In genomic region chr14:72423957-72424356, GRCh38 we compare ENCODE assay signal across 28 cellular contexts.
"Had no signal": no experiment of that assay in that cellular context is flagged by ENCODE, and none has a peak within 500 bp of the region (broad histone marks: within the 10 kb centered on the region; RNA-seq: fewer than 3 reads in every experiment).

No MANE protein-coding gene starts in this region.

- H3K27ac ChIP-seq: stomach, suprapubic skin, testis, thoracic aorta, thyroid gland, tibial artery, tibial nerve, transverse colon, upper lobe of left lung, upper lobe of right lung, uterus, vagina had no signal

- H3K4me3 ChIP-seq: stomach, suprapubic skin, testis, thoracic aorta, thyroid gland, tibial artery, tibial nerve, transverse colon, upper lobe of left lung, upper lobe of right lung, uterus, vagina had no signal

- H3K9me3 ChIP-seq: suprapubic skin, testis, thoracic aorta, thyroid gland, tibial artery, transverse colon, upper lobe of right lung, uterus, vagina had no signal

- H3K4me3 Mint-ChIP-seq: stimulated activated effector memory CD8-positive, alpha-beta T cell treated with anti-CD3 and anti-CD28 coated beads, Interleukin-12 subunit alpha, Interleukin-12 subunit beta, amount 100 ng/mL, for 72 hours; stimulated activated memory B cell treated with anti-CD40 and anti-IgM and Interleukin-4, amounts not matched to agents 10 μg/mL and 1 μg/mL and 100 μg/mL, for 72 hours; stimulated activated naive B cell treated with anti-CD40 and anti-IgM and Interleukin-4, amounts not matched to agents 10 μg/mL and 1 μg/mL and 100 μg/mL, for 72 hours; stimulated activated naive CD8-positive, alpha-beta T cell treated with anti-CD3 and anti-CD28 coated beads, Interleukin-15, amount 100 ng/mL, for 72 hours; stimulated activated naive CD8-positive, alpha-beta T cell treated with anti-CD3 and anti-CD28 coated beads, Interleukin-15, Interleukin-2, amounts not matched to agents 100 ng/mL and 50 ng/mL, for 24 hours; type B pancreatic cell had no signal

- H3K4me1 Mint-ChIP-seq: stimulated activated memory B cell treated with anti-CD40 and anti-IgM and Interleukin-4, amounts not matched to agents 10 μg/mL and 1 μg/mL and 100 μg/mL, for 72 hours had no signal

- H3K27ac Mint-ChIP-seq: stimulated activated effector memory CD8-positive, alpha-beta T cell treated with anti-CD3 and anti-CD28 coated beads, Interleukin-12 subunit alpha, Interleukin-12 subunit beta, amount 100 ng/mL, for 72 hours; stimulated activated memory B cell treated with anti-CD40 and anti-IgM and Interleukin-4, amounts not matched to agents 10 μg/mL and 1 μg/mL and 100 μg/mL, for 72 hours; stimulated activated naive B cell treated with anti-CD40 and anti-IgM and Interleukin-4, amounts not matched to agents 10 μg/mL and 1 μg/mL and 100 μg/mL, for 72 hours; stimulated activated naive CD8-positive, alpha-beta T cell treated with anti-CD3 and anti-CD28 coated beads, Interleukin-15, amount 100 ng/mL, for 72 hours; stimulated activated naive CD8-positive, alpha-beta T cell treated with anti-CD3 and anti-CD28 coated beads, Interleukin-15, Interleukin-2, amounts not matched to agents 100 ng/mL and 50 ng/mL, for 24 hours; type B pancreatic cell had no signal

- DNase-seq: stimulated activated CD4-positive, alpha-beta T cell treated with anti-CD3 and anti-CD28 coated beads, Interleukin-2, amount 100 ng/mL, for 48 hours; stimulated activated CD4-positive, alpha-beta T cell treated with anti-CD3 and anti-CD28 coated beads, Interleukin-4, amount 100 ng/mL, for 1 hour; stimulated activated CD4-positive, alpha-beta T cell treated with anti-CD3 and anti-CD28 coated beads, Interleukin-4, amount 100 ng/mL, for 24 hours; stimulated activated CD4-positive, alpha-beta T cell treated with anti-CD3 and anti-CD28 coated beads, Interleukin-4, amount 100 ng/mL, for 4 hours; stimulated activated CD8-positive, alpha-beta memory T cell treated with anti-CD3 and anti-CD28 coated beads, Interleukin-4, amount 100 ng/mL, for 48 hours; stimulated activated naive B cell treated with anti-CD40 and anti-IgM and Interleukin-4, amounts not matched to agents 10 μg/mL and 1 μg/mL and 100 μg/mL, for 72 hours; stimulated activated naive CD4-positive, alpha-beta T cell; stimulated activated naive CD4-positive, alpha-beta T cell treated with Interleukin-2 at 50 U/mL for 16 hours; stimulated activated naive CD8-positive, alpha-beta T cell treated with anti-CD3 and anti-CD28 coated beads, Interleukin-15, amount 100 ng/mL, for 72 hours; stimulated activated naive CD8-positive, alpha-beta T cell treated with anti-CD3 and anti-CD28 coated beads, Interleukin-15, Interleukin-2, amounts not matched to agents 100 U/mL and 50 U/mL, for 24 hours; stomach; substantia nigra; testis; thyroid gland; tibial artery; transverse colon; trophoblast cell; upper lobe of left lung; upper lobe of right lung; uterus had no signal

- H3K27me3 ChIP-seq: stomach, suprapubic skin, testis, thyroid gland, tibial artery, tibial nerve, transverse colon, upper lobe of left lung, upper lobe of right lung, uterus, vagina had no signal

- ATAC-seq: stimulated activated effector memory CD8-positive, alpha-beta T cell treated with anti-CD3 and anti-CD28 coated beads, Interleukin-12 subunit alpha, Interleukin-12 subunit beta, amount 100 ng/mL, for 72 hours; stimulated activated memory B cell treated with anti-CD40 and anti-IgM and Interleukin-4, amounts not matched to agents 10 μg/mL and 1 μg/mL and 100 μg/mL, for 72 hours; stimulated activated naive B cell treated with anti-CD40 and anti-IgM and Interleukin-4, amounts not matched to agents 10 μg/mL and 1 μg/mL and 100 μg/mL, for 72 hours; stimulated activated naive CD8-positive, alpha-beta T cell treated with anti-CD3 and anti-CD28 coated beads, Interleukin-15, amount 100 ng/mL, for 72 hours; stimulated activated naive CD8-positive, alpha-beta T cell treated with anti-CD3 and anti-CD28 coated beads, Interleukin-15, Interleukin-2, amounts not matched to agents 100 U/mL and 50 U/mL, for 24 hours; upper lobe of right lung had no signal

- H3K36me3 Mint-ChIP-seq: stimulated activated effector memory CD8-positive, alpha-beta T cell treated with anti-CD3 and anti-CD28 coated beads, Interleukin-12 subunit alpha, Interleukin-12 subunit beta, amount 100 ng/mL, for 72 hours; type B pancreatic cell had no signal

- H3K36me3 ChIP-seq: stomach, suprapubic skin, thoracic aorta, thyroid gland, tibial artery, tibial nerve, transverse colon, upper lobe of left lung, upper lobe of right lung, uterus, vagina had no signal

- H3K4me1 ChIP-seq: suprapubic skin, testis, thyroid gland, tibial nerve, transverse colon, upper lobe of left lung, upper lobe of right lung, uterus, vagina had no signal
